ENCODE assay signal across 1 cellular context in the genomic region with DNA sequence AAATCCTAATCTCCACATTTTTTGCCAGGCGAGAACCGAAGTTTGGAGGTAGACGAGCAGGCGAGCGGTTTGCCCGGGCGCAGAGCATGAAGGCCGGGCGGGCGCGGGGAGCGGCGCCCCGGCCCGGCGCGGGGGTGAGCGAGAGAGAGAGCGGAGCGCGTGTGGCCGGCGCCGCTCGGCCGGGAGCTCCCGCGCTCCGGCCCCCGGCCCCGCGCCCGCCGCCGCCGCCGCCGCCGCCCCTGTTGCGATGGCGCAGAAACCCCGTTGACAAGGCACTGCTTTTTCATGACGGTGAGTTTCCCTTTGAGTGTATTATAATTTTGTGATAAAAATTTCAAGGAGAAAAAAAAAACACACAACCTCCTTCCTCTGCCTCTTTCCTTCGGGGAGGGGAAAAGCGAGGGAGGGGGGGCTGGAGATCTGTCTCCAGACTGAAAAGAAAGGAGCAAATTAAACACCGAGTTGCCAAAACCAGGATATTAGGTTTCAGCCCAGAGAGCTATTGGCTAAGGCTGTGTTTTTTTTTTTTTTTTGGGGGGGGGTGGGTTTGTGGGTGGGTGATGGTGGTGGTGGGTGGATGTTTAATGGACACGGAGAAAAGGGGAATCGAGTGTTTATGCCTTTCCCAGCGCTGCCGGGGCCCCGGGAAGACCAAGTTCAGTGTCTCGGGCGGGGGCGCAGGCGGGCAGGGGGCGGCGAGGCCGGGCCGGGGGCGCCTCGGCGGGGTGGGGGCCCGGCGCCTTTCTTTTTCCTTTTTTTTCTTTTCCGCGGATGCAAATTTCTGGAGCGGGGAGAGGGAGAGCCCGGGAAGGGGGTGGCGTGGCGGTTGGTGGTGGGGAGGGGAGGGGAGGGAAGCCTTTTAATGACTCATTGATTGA.
TF ChIP-seq lines count a peak whose summit lies in the region.

A gene with protein sequence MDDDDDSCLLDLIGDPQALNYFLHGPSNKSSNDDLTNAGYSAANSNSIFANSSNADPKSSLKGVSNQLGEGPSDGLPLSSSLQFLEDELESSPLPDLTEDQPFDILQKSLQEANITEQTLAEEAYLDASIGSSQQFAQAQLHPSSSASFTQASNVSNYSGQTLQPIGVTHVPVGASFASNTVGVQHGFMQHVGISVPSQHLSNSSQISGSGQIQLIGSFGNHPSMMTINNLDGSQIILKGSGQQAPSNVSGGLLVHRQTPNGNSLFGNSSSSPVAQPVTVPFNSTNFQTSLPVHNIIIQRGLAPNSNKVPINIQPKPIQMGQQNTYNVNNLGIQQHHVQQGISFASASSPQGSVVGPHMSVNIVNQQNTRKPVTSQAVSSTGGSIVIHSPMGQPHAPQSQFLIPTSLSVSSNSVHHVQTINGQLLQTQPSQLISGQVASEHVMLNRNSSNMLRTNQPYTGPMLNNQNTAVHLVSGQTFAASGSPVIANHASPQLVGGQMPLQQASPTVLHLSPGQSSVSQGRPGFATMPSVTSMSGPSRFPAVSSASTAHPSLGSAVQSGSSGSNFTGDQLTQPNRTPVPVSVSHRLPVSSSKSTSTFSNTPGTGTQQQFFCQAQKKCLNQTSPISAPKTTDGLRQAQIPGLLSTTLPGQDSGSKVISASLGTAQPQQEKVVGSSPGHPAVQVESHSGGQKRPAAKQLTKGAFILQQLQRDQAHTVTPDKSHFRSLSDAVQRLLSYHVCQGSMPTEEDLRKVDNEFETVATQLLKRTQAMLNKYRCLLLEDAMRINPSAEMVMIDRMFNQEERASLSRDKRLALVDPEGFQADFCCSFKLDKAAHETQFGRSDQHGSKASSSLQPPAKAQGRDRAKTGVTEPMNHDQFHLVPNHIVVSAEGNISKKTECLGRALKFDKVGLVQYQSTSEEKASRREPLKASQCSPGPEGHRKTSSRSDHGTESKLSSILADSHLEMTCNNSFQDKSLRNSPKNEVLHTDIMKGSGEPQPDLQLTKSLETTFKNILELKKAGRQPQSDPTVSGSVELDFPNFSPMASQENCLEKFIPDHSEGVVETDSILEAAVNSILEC (plus strand): TSS at position 242 of the 878 bp plus-strand sequence. CDS start 39,971 bp downstream, outside the sequence.

TF ChIP-seq in K562, 482 proteins besides CTCF, POLR2A, EP300 and RAD21 (continued from another document and continues in another):
- TF ChIP-seq, protein P1, sequence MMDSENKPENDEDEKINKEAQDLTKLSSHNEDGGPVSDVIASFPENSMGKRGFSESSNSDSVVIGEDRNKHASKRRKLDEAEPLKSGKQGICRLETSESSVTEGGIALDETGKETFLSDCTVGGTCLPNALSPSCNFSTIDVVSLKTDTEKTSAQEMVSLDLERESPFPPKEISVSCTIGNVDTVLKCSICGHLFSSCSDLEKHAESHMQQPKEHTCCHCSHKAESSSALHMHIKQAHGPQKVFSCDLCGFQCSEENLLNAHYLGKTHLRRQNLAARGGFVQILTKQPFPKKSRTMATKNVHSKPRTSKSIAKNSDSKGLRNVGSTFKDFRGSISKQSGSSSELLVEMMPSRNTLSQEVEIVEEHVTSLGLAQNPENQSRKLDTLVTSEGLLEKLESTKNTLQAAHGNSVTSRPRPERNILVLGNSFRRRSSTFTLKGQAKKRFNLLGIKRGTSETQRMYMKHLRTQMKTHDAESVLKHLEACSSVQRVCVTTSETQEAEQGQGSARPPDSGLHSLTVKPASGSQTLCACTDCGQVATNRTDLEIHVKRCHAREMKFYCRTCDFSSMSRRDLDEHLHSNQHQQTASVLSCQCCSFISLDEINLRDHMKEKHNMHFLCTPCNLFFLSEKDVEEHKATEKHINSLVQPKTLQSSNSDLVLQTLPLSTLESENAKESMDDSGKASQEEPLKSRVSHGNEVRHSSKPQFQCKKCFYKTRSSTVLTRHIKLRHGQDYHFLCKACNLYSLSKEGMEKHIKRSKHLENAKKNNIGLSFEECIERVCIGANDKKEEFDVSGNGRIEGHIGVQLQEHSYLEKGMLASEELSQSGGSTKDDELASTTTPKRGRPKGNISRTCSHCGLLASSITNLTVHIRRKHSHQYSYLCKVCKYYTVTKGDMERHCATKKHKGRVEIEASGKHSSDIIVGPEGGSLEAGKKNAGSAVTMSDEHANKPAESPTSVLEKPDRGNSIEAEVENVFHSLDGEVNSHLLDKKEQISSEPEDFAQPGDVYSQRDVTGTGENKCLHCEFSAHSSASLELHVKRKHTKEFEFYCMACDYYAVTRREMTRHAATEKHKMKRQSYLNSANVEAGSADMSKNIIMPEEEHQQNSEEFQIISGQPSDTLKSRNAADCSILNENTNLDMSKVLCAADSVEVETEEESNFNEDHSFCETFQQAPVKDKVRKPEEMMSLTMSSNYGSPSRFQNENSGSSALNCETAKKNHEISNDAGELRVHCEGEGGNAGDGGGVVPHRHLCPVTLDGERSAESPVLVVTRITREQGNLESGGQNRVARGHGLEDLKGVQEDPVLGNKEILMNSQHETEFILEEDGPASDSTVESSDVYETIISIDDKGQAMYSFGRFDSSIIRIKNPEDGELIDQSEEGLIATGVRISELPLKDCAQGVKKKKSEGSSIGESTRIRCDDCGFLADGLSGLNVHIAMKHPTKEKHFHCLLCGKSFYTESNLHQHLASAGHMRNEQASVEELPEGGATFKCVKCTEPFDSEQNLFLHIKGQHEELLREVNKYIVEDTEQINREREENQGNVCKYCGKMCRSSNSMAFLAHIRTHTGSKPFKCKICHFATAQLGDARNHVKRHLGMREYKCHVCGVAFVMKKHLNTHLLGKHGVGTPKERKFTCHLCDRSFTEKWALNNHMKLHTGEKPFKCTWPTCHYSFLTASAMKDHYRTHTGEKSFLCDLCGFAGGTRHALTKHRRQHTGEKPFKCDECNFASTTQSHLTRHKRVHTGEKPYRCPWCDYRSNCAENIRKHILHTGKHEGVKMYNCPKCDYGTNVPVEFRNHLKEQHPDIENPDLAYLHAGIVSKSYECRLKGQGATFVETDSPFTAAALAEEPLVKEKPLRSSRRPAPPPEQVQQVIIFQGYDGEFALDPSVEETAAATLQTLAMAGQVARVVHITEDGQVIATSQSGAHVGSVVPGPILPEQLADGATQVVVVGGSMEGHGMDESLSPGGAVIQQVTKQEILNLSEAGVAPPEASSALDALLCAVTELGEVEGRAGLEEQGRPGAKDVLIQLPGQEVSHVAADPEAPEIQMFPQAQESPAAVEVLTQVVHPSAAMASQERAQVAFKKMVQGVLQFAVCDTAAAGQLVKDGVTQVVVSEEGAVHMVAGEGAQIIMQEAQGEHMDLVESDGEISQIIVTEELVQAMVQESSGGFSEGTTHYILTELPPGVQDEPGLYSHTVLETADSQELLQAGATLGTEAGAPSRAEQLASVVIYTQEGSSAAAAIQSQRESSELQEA (IDR thresholded peaks at IDR 0.05; ENCODE audit: low read depth) = no peak
- TF ChIP-seq RFX1 (IDR thresholded peaks at IDR 0.05) (no peak), RCOR1 (IDR thresholded peaks at IDR 0.05; ENCODE audit: borderline replicate concordance in 1 of 2, low read depth in 2 of 2, low read length in 2 of 2) (no peak), CHD2 (IDR thresholded peaks at IDR 0.05; ENCODE audit: low read depth, low read length) (no peak), RNF2 (IDR thresholded peaks at IDR 0.05) (no peak), ZKSCAN3 (CRISPR knock-in tag; IDR thresholded peaks at IDR 0.05) (no peak), MIER1 (IDR thresholded peaks at IDR 0.05; ENCODE audit: low read depth) (no peak), ZNF263 (CRISPR knock-in tag; IDR thresholded peaks at IDR 0.05; ENCODE audit: borderline replicate concordance) (no peak), ETV5 (CRISPR knock-in tag; IDR thresholded peaks at IDR 0.05; ENCODE audit: low read depth) (no peak), ZNF121 (CRISPR knock-in tag; conservative IDR thresholded peaks at IDR 0.05) (no peak), ELF4 (CRISPR knock-in tag; IDR thresholded peaks at IDR 0.05) (no peak), SIN3B (IDR thresholded peaks at IDR 0.05; ENCODE audit: low read depth) (no peak), TBP (optimal IDR thresholded peaks at IDR 0.05; ENCODE audit: low read depth, low read length) (peak; percentile 61), MECOM (CRISPR knock-in tag; IDR thresholded peaks at IDR 0.05) (no peak), ZNF143 (CRISPR knock-in tag; IDR thresholded peaks at IDR 0.05) (no peak), ZNF589 (CRISPR knock-in tag; IDR thresholded peaks at IDR 0.05; ENCODE audit: low read depth) (peak; percentile 85; the same call in 1 of the 2 replicates), ILK (tag; IDR thresholded peaks at IDR 0.05; ENCODE audit: borderline replicate concordance, low read depth) (no peak), HDAC3 (IDR thresholded peaks at IDR 0.05; ENCODE audit: borderline replicate concordance, partially characterized antibody) (no peak)
- TF ChIP-seq, protein P2, sequence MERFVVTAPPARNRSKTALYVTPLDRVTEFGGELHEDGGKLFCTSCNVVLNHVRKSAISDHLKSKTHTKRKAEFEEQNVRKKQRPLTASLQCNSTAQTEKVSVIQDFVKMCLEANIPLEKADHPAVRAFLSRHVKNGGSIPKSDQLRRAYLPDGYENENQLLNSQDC (CRISPR knock-in tag; IDR thresholded peaks at IDR 0.05) = no peak; the same call in 1 of the 2 replicates
- TF ChIP-seq, protein P3, sequence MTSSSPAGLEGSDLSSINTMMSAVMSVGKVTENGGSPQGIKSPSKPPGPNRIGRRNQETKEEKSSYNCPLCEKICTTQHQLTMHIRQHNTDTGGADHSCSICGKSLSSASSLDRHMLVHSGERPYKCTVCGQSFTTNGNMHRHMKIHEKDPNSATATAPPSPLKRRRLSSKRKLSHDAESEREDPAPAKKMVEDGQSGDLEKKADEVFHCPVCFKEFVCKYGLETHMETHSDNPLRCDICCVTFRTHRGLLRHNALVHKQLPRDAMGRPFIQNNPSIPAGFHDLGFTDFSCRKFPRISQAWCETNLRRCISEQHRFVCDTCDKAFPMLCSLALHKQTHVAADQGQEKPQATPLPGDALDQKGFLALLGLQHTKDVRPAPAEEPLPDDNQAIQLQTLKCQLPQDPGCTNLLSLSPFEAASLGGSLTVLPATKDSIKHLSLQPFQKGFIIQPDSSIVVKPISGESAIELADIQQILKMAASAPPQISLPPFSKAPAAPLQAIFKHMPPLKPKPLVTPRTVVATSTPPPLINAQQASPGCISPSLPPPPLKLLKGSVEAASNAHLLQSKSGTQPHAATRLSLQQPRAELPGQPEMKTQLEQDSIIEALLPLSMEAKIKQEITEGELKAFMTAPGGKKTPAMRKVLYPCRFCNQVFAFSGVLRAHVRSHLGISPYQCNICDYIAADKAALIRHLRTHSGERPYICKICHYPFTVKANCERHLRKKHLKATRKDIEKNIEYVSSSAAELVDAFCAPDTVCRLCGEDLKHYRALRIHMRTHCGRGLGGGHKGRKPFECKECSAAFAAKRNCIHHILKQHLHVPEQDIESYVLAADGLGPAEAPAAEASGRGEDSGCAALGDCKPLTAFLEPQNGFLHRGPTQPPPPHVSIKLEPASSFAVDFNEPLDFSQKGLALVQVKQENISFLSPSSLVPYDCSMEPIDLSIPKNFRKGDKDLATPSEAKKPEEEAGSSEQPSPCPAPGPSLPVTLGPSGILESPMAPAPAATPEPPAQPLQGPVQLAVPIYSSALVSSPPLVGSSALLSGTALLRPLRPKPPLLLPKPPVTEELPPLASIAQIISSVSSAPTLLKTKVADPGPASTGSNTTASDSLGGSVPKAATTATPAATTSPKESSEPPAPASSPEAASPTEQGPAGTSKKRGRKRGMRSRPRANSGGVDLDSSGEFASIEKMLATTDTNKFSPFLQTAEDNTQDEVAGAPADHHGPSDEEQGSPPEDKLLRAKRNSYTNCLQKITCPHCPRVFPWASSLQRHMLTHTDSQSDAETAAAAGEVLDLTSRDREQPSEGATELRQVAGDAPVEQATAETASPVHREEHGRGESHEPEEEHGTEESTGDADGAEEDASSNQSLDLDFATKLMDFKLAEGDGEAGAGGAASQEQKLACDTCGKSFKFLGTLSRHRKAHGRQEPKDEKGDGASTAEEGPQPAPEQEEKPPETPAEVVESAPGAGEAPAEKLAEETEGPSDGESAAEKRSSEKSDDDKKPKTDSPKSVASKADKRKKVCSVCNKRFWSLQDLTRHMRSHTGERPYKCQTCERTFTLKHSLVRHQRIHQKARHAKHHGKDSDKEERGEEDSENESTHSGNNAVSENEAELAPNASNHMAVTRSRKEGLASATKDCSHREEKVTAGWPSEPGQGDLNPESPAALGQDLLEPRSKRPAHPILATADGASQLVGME (CRISPR knock-in tag; IDR thresholded peaks at IDR 0.05) = no peak
- TF ChIP-seq, protein P4, sequence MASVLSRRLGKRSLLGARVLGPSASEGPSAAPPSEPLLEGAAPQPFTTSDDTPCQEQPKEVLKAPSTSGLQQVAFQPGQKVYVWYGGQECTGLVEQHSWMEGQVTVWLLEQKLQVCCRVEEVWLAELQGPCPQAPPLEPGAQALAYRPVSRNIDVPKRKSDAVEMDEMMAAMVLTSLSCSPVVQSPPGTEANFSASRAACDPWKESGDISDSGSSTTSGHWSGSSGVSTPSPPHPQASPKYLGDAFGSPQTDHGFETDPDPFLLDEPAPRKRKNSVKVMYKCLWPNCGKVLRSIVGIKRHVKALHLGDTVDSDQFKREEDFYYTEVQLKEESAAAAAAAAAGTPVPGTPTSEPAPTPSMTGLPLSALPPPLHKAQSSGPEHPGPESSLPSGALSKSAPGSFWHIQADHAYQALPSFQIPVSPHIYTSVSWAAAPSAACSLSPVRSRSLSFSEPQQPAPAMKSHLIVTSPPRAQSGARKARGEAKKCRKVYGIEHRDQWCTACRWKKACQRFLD (CRISPR knock-in tag; IDR thresholded peaks at IDR 0.05) = peak; percentile 85; the same call in 1 of the 2 replicates
- TF ChIP-seq, protein P5, sequence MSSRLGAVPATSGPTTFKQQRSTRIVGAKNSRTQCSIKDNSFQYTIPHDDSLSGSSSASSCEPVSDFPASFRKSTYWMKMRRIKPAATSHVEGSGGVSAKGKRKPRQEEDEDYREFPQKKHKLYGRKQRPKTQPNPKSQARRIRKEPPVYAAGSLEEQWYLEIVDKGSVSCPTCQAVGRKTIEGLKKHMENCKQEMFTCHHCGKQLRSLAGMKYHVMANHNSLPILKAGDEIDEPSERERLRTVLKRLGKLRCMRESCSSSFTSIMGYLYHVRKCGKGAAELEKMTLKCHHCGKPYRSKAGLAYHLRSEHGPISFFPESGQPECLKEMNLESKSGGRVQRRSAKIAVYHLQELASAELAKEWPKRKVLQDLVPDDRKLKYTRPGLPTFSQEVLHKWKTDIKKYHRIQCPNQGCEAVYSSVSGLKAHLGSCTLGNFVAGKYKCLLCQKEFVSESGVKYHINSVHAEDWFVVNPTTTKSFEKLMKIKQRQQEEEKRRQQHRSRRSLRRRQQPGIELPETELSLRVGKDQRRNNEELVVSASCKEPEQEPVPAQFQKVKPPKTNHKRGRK (tag; IDR thresholded peaks at IDR 0.05) = no peak
- TF ChIP-seq, protein P6, sequence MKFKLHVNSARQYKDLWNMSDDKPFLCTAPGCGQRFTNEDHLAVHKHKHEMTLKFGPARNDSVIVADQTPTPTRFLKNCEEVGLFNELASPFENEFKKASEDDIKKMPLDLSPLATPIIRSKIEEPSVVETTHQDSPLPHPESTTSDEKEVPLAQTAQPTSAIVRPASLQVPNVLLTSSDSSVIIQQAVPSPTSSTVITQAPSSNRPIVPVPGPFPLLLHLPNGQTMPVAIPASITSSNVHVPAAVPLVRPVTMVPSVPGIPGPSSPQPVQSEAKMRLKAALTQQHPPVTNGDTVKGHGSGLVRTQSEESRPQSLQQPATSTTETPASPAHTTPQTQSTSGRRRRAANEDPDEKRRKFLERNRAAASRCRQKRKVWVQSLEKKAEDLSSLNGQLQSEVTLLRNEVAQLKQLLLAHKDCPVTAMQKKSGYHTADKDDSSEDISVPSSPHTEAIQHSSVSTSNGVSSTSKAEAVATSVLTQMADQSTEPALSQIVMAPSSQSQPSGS (CRISPR knock-in tag; IDR thresholded peaks at IDR 0.05) = no peak
